In the genomic region with DNA sequence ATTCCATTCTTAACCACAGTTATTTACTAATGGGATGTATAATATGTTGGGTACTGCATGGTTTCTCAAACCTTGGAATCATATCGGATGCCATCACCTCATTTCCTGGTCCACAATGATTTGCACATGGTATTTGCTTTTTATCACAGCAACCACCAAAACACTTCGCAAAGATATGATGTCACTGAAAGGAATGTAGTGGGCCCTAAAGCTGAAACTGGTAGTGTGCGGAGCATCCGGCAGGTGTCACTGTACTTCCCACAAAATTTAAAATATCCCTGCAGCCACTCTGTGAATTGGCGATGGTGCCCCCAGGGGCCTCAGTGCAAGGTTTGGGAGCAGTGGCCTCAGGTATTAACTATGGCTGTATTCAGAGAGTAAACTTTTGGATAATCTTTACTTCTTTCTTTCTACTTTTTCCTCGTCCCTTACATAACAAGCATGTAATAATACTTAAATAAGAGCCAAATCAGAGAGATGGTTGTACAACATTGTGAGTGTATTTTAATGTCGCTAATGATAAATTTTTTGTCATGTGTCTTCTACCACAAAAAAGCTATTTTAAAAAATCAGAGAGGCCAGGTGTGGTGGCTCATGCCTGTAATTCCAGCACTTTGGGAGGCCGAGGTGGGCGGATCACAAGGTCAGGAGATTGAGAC, we compare ENCODE assay signal across 8 cellular contexts.
A peak's percentile ranks its signal among the peaks of the same experiment; 100 is the strongest.
DNase-seq lines count a peak whose midpoint lies in the region; ATAC-seq and TF ChIP-seq lines count a peak whose summit lies in the region.

No MANE protein-coding gene starts in this region.

- H3K27ac ChIP-seq in RWPE2 (ENCODE audit: poor library complexity, severe bottlenecking) (no peak overlapping the region), coronary artery (no peak overlapping the region)

- CTCF ChIA-PET in BJ (lab: Yijun Ruan, JAX), result interaction anchor here (0.6 to 4.2 kb wide), 23 partner anchors 9 to 227 kb away, joined by 3 to 59 read pairs (median 3); no protein-coding TSS in a partner anchor

- TF ChIP-seq CTCF in BJ (IDR thresholded peaks at IDR 0.05; ENCODE audit: insufficient read depth, low read depth, low read length) (peak; percentile 76), RWPE2 (IDR thresholded peaks at IDR 0.05; ENCODE audit: poor library complexity, severe bottlenecking) (peak; percentile 51), fibroblast of the aortic adventitia (IDR thresholded peaks at IDR 0.05; ENCODE audit: insufficient read depth, low read length) (peak; percentile 71), retinal pigment epithelial cell (conservative IDR thresholded peaks at IDR 0.05; ENCODE audit: low read depth, low read length) (peak; percentile 68), coronary artery (IDR thresholded peaks at IDR 0.05) (no peak)

- no peaks in the 10 kb centered on the region for H3K9me3 ChIP-seq in RWPE2 (ENCODE audit: severe bottlenecking)

- H3K4me1 ChIP-seq in RWPE2 (ENCODE audit: insufficient read depth, poor library complexity, severe bottlenecking), result no peaks in the 10 kb centered on the region

- peak; percentile 71 for ATAC-seq in RWPE2 (ENCODE audit: low read depth)

- H3K27me3 ChIP-seq in BJ (ENCODE audit: control insufficient read depth, insufficient read depth, low read length) (peaks cover 15% of the 10 kb centered on the region), H7 (ENCODE audit: control insufficient read depth, insufficient read depth, low read length) (no peaks in the 10 kb centered on the region; the same call in 1 of the 2 replicates), RWPE2 (ENCODE audit: insufficient read depth, poor library complexity, severe bottlenecking) (no peaks in the 10 kb centered on the region)

- H3K4me3 ChIP-seq in BJ (ENCODE audit: low read depth, low read length) (no peak overlapping the region), H7 (ENCODE audit: insufficient read depth, low read depth, low read length) (no peak overlapping the region), RWPE2 (ENCODE audit: severe bottlenecking) (no peak overlapping the region), fibroblast of the aortic adventitia (ENCODE audit: low read depth, low read length) (no peak overlapping the region), retinal pigment epithelial cell (ENCODE audit: low read length) (no peak overlapping the region), coronary artery (no peak overlapping the region)

- DNase-seq in BJ (ENCODE audit: low read depth), result peak; percentile 93
- peak; percentile 76 for DNase-seq in H7
- no peak for DNase-seq in RWPE2 (ENCODE audit: low spot score)
- DNase-seq in fibroblast of the aortic adventitia (ENCODE audit: low read depth), result peak; percentile 83
- DNase-seq in retinal pigment epithelial cell (ENCODE audit: low read depth), result peak; percentile 37
- no peak for DNase-seq in cerebellum (ENCODE audit: low spot score)
- no peak for DNase-seq in coronary artery (ENCODE audit: low spot score)
- no peak for DNase-seq in activated naive CD4-positive, alpha-beta T cell treated with anti-CD3 and anti-CD28 coated beads, Interleukin-2, amount 50 U/mL, for 16 hours

- POLR2A ChIA-PET in BJ (lab: Charles Lee), result no interaction called here

- H3K36me3 ChIP-seq in BJ (ENCODE audit: control insufficient read depth, insufficient read depth, low read length) (no peaks in the 10 kb centered on the region), H7 (replicated peaks; ENCODE audit: control insufficient read depth, insufficient read depth, low read length) (no peaks in the 10 kb centered on the region), RWPE2 (ENCODE audit: low read depth) (no peaks in the 10 kb centered on the region)

Comparison
In these comparisons a context has a peak if more than half of its experiments do, and no peak if none do; other contexts are left out.
1. DNase-seq: peak in BJ (single experiment), H7 (single experiment), fibroblast of the aortic adventitia (single experiment) and retinal pigment epithelial cell (single experiment); none in RWPE2 (single experiment), cerebellum (single experiment), coronary artery (single experiment) and activated naive CD4-positive, alpha-beta T cell treated with anti-CD3 and anti-CD28 coated beads, Interleukin-2, amount 50 U/mL, for 16 hours (single experiment).